Comparison of ENCODE assay signal across 1 cellular context in genomic region chr16:86880316-86881117, GRCh38.
TF ChIP-seq lines count a peak whose summit lies in the region.

No MANE protein-coding gene starts in this region.

TF ChIP-seq in SK-N-SH treated with all-trans-retinoic acid at 6 μM for 48 hours, 23 proteins besides CTCF, POLR2A, EP300 and RAD21 (continued from another document):
- TF ChIP-seq CREB5 (CRISPR knock-in tag; IDR thresholded peaks at IDR 0.05; ENCODE audit: low read depth) (no peak), GLIS3 (CRISPR knock-in tag; IDR thresholded peaks at IDR 0.05) (no peak), SNAI2 (CRISPR knock-in tag; IDR thresholded peaks at IDR 0.05) (no peak), PPARA (CRISPR knock-in tag; IDR thresholded peaks at IDR 0.05; ENCODE audit: borderline replicate concordance) (no peak), ZNF565 (CRISPR knock-in tag; conservative IDR thresholded peaks at IDR 0.05; ENCODE audit: low read depth) (no peak), TOX (CRISPR knock-in tag; IDR thresholded peaks at IDR 0.05; ENCODE audit: borderline replicate concordance) (no peak), OSR1 (CRISPR knock-in tag; IDR thresholded peaks at IDR 0.05) (no peak), TSHZ2 (CRISPR knock-in tag; IDR thresholded peaks at IDR 0.05) (no peak), ZC3H10 (CRISPR knock-in tag; IDR thresholded peaks at IDR 0.05) (no peak), CSDC2 (CRISPR knock-in tag; IDR thresholded peaks at IDR 0.05) (no peak), ZNF8 (CRISPR knock-in tag; IDR thresholded peaks at IDR 0.05) (no peak)
- TF ChIP-seq, protein P1, sequence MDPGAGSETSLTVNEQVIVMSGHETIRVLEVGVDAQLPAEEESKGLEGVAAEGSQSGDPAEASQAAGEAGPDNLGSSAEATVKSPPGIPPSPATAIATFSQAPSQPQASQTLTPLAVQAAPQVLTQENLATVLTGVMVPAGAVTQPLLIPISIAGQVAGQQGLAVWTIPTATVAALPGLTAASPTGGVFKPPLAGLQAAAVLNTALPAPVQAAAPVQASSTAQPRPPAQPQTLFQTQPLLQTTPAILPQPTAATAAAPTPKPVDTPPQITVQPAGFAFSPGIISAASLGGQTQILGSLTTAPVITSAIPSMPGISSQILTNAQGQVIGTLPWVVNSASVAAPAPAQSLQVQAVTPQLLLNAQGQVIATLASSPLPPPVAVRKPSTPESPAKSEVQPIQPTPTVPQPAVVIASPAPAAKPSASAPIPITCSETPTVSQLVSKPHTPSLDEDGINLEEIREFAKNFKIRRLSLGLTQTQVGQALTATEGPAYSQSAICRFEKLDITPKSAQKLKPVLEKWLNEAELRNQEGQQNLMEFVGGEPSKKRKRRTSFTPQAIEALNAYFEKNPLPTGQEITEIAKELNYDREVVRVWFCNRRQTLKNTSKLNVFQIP (CRISPR knock-in tag; IDR thresholded peaks at IDR 0.05; ENCODE audit: borderline replicate concordance, low read depth): no peak
- TF ChIP-seq, protein P2, sequence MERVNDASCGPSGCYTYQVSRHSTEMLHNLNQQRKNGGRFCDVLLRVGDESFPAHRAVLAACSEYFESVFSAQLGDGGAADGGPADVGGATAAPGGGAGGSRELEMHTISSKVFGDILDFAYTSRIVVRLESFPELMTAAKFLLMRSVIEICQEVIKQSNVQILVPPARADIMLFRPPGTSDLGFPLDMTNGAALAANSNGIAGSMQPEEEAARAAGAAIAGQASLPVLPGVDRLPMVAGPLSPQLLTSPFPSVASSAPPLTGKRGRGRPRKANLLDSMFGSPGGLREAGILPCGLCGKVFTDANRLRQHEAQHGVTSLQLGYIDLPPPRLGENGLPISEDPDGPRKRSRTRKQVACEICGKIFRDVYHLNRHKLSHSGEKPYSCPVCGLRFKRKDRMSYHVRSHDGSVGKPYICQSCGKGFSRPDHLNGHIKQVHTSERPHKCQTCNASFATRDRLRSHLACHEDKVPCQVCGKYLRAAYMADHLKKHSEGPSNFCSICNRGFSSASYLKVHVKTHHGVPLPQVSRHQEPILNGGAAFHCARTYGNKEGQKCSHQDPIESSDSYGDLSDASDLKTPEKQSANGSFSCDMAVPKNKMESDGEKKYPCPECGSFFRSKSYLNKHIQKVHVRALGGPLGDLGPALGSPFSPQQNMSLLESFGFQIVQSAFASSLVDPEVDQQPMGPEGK (CRISPR knock-in tag; IDR thresholded peaks at IDR 0.05; ENCODE audit: borderline replicate concordance): no peak
- TF ChIP-seq, protein P3, sequence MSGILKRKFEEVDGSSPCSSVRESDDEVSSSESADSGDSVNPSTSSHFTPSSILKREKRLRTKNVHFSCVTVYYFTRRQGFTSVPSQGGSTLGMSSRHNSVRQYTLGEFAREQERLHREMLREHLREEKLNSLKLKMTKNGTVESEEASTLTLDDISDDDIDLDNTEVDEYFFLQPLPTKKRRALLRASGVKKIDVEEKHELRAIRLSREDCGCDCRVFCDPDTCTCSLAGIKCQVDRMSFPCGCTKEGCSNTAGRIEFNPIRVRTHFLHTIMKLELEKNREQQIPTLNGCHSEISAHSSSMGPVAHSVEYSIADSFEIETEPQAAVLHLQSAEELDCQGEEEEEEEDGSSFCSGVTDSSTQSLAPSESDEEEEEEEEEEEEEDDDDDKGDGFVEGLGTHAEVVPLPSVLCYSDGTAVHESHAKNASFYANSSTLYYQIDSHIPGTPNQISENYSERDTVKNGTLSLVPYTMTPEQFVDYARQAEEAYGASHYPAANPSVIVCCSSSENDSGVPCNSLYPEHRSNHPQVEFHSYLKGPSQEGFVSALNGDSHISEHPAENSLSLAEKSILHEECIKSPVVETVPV (CRISPR knock-in tag; IDR thresholded peaks at IDR 0.05): no peak
TF ChIP-seq in SK-N-SH treated with all-trans-retinoic acid at 6 μM for 48 hours: peak in this region for 0.
